In the genomic region with DNA sequence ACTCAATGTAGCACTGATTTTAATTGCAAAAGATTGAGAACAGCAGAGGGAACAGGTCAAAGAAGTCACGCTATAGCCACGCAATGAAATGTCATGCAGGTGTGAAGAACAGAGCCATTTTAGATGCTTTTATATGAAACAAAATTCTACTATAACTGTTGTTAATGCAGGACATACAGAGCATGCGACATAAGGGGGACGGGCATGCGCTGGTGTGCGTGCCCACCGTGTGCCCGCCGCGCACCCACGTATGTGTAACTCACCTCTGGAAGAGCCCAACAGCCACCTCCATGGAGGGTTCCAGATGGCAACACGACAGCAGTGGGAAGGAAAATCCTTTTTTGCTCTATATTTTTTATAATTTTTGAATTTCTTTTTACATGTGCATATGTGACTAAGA, we compare ENCODE assay signal across 25 cellular contexts.
DNase-seq lines count a peak whose midpoint lies in the region; ATAC-seq and TF ChIP-seq lines count a peak whose summit lies in the region.
"Had no signal": no experiment of that assay in that cellular context is flagged by ENCODE, and none has a peak within 500 bp of the region (broad histone marks: within the 10 kb centered on the region; RNA-seq: fewer than 3 reads in every experiment).

No MANE protein-coding gene starts in this region.

- H3K9me3 ChIP-seq in right atrium auricular region (peaks cover 0 to 17% of the 10 kb centered on the region in 2 donors), endodermal cell (ENCODE audit: control insufficient read depth, low read length) (peaks cover 5% of the 10 kb centered on the region), MG63 (no peaks in the 10 kb centered on the region)
- H3K9me3 ChIP-seq: BE2C, HAP-1 had no signal

- H3K4me3 ChIP-seq in right atrium auricular region: no peak overlapping the region
- no peak overlapping the region for H3K4me3 ChIP-seq in endodermal cell (ENCODE audit: low read length)
- no peak overlapping the region for H3K4me3 ChIP-seq in MG63
- H3K4me3 ChIP-seq: A549; BLaER1 treated with 17β-estradiol and CSF1 and Interleukin-3, amounts not matched to agents 10 nM and 100 nM; GM12878; HAP-1 had no signal

- no peak for ATAC-seq in left lobe of liver
- ATAC-seq: A549, GM12878 had no signal

- no peak for TF ChIP-seq CTCF in right atrium auricular region (IDR thresholded peaks at IDR 0.05)
- no peak for TF ChIP-seq CTCF in endodermal cell (conservative IDR thresholded peaks at IDR 0.05)
- no peak for TF ChIP-seq CTCF in type B pancreatic cell (conservative IDR thresholded peaks at IDR 0.05)

- no peak overlapping the region for H3K9ac ChIP-seq in endodermal cell (ENCODE audit: extremely low read depth, low read length, poor library complexity, severe bottlenecking)
- H3K9ac ChIP-seq: BLaER1 treated with 17β-estradiol and CSF1 and Interleukin-3, amounts not matched to agents 10 nM and 100 nM had no signal

- H3K27me3 ChIP-seq in right atrium auricular region (no peaks in the 10 kb centered on the region), endodermal cell (ENCODE audit: control insufficient read depth, insufficient read depth, low read length, poor library complexity, severe bottlenecking) (peaks cover 5% of the 10 kb centered on the region), MG63 (no peaks in the 10 kb centered on the region)
- H3K27me3 ChIP-seq: BE2C; BLaER1 treated with 17β-estradiol and CSF1 and Interleukin-3, amounts not matched to agents 10 nM and 100 nM had no signal

- H3K36me3 Mint-ChIP-seq in endodermal cell (ENCODE audit: low read depth): no peaks in the 10 kb centered on the region
- no peaks in the 10 kb centered on the region for H3K36me3 Mint-ChIP-seq in type B pancreatic cell
- H3K36me3 Mint-ChIP-seq: CD14-positive monocyte had no signal

- 88 to 93% methylated on average over 6 to 12 of the region's 12 CpGs for WGBS in endodermal cell (ENCODE audit: insufficient coverage in 1 of 2, insufficient read length in 1 of 2), 2 experiments

- intact Hi-C loops in cardiac septum (cut with DNase I): no loop called here

- no peak overlapping the region for H3K27ac ChIP-seq in right atrium auricular region
- H3K27ac ChIP-seq in endodermal cell (ENCODE audit: low read depth, low read length): no peak overlapping the region
- H3K27ac ChIP-seq: A549; BLaER1 treated with 17β-estradiol and CSF1 and Interleukin-3, amounts not matched to agents 10 nM and 100 nM had no signal

- peak; percentile 11 for DNase-seq in right atrium auricular region (ENCODE audit: low spot score)
- DNase-seq in cardiac septum (ENCODE audit: low spot score): no peak
- peak; percentile 10 for DNase-seq in endodermal cell
- DNase-seq in left lobe of liver (ENCODE audit: low spot score): peak; percentile 21
- DNase-seq in type B pancreatic cell (ENCODE audit: extremely low spot score, unreplicated experiment): peak; percentile 25
- DNase-seq in MG63: no peak
- no peak for DNase-seq in stimulated activated CD4-positive, alpha-beta T cell treated with anti-CD3 and anti-CD28 coated beads, Interleukin-4, amount 100 ng/mL, for 24 hours
- no peak for DNase-seq in NCI-H1694 treated with DMSO at 0.1 percent for 48 hours (lab: John Stamatoyannopoulos, UW)
- DNase-seq: 8988T; ACHN; AML-193; BE2C; CD4-positive, alpha-beta T cell; CD8-positive, alpha-beta memory T cell; DMS 273 treated with DMSO at 0.1 percent for 48 hours; DMS79; EL; GDM1; GOT3; HFFc6 had no signal

- H3K9me3 Mint-ChIP-seq in endodermal cell: no peaks in the 10 kb centered on the region
- H3K9me3 Mint-ChIP-seq in type B pancreatic cell: no peaks in the 10 kb centered on the region
- H3K9me3 Mint-ChIP-seq: CD4-positive, alpha-beta T cell had no signal

- H3K36me3 ChIP-seq in right atrium auricular region (no peaks in the 10 kb centered on the region), endodermal cell (ENCODE audit: control insufficient read depth, insufficient read depth, low read length) (no peaks in the 10 kb centered on the region), MG63 (no peaks in the 10 kb centered on the region)
- H3K36me3 ChIP-seq: BE2C; BLaER1 treated with 17β-estradiol and CSF1 and Interleukin-3, amounts not matched to agents 10 nM and 100 nM; HAP-1 had no signal

- no peak overlapping the region for H3K27ac Mint-ChIP-seq in endodermal cell
- H3K27ac Mint-ChIP-seq in type B pancreatic cell: no peak overlapping the region
- H3K27ac Mint-ChIP-seq: CD14-positive monocyte; CD4-positive, alpha-beta T cell; HFFc6 had no signal

- peaks cover 3% of the 10 kb centered on the region for H3K27me3 Mint-ChIP-seq in endodermal cell (ENCODE audit: insufficient read depth)
- no peaks in the 10 kb centered on the region for H3K27me3 Mint-ChIP-seq in type B pancreatic cell
- H3K27me3 Mint-ChIP-seq: CD8-positive, alpha-beta memory T cell had no signal

- H3K4me1 ChIP-seq in right atrium auricular region (no peaks in the 10 kb centered on the region), endodermal cell (ENCODE audit: control insufficient read depth, insufficient read depth, low read length) (no peaks in the 10 kb centered on the region)
- H3K4me1 ChIP-seq: A549; BE2C; BLaER1 treated with 17β-estradiol and CSF1 and Interleukin-3, amounts not matched to agents 10 nM and 100 nM; HAP-1 had no signal

- H3K4me3 Mint-ChIP-seq in endodermal cell (no peak overlapping the region), type B pancreatic cell (no peak overlapping the region)
- H3K4me3 Mint-ChIP-seq: CD14-positive monocyte; CD4-positive, alpha-beta T cell; CD8-positive, alpha-beta memory T cell; HFFc6 had no signal

- H3K4me1 Mint-ChIP-seq in endodermal cell: no peaks in the 10 kb centered on the region
- H3K4me1 Mint-ChIP-seq in type B pancreatic cell (ENCODE audit: unreplicated experiment): no peaks in the 10 kb centered on the region
- H3K4me1 Mint-ChIP-seq: CD14-positive monocyte; CD8-positive, alpha-beta memory T cell had no signal

Comparison
In these comparisons a context has a peak if more than half of its experiments do, and no peak if none do; other contexts are left out.
1. DNase-seq: peak in right atrium auricular region (single experiment), endodermal cell (single experiment), left lobe of liver (single experiment) and type B pancreatic cell (single experiment); none in cardiac septum (single experiment), MG63 (single experiment), stimulated activated CD4-positive, alpha-beta T cell treated with anti-CD3 and anti-CD28 coated beads, Interleukin-4, amount 100 ng/mL, for 24 hours (single experiment) and NCI-H1694 treated with DMSO at 0.1 percent for 48 hours (single experiment).